1 cellular context compared by ENCODE assay signal in the genomic region with DNA sequence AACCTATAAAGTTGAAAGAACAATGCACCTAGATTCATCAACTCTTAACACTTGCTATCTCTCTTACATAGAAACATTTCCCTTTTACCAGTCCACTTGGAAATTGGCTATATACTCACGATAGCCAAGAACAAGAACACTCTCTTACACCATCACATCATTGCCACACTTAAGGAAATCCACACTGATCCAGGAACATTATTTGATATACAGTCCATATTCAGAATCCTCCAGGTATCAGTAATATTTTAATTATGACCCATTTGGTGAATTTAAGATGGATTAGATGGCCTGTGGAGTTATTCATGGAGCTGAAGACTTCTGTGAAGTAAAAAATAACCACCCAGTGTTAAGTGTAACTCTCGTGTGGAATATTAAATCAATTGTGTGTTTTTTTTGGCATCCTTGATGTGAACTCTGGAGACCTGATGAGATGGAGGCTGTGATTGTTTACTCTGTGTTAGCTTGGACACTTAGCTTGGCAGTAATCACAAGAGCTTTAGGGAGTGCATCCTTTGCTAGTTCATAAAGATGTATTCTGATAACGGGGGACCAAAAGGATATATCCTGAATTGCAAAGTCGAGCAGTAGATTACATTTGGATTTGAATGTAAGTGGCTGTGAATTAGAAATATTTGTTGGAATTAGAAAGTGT.
TF ChIP-seq lines count a peak whose summit lies in the region.

No MANE protein-coding gene starts in this region.

TF ChIP-seq in HepG2, 621 proteins besides CTCF, POLR2A, EP300 and RAD21:
- TF ChIP-seq, protein P1, sequence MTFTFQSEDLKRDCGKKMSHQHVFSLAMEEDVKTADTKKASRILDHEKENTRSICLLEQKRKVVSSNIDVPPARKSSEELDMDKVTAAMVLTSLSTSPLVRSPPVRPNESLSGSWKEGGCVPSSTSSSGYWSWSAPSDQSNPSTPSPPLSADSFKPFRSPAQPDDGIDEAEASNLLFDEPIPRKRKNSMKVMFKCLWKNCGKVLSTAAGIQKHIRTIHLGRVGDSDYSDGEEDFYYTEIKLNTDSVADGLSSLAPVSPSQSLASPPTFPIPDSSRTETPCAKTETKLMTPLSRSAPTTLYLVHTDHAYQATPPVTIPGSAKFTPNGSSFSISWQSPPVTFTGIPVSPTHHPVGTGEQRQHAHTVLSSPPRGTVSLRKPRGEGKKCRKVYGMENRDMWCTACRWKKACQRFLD (CRISPR knock-in tag; IDR thresholded peaks at IDR 0.05; ENCODE audit: borderline replicate concordance) = no peak
- TF ChIP-seq ZBTB42 (CRISPR knock-in tag; IDR thresholded peaks at IDR 0.05) (no peak), SMARCC2 (IDR thresholded peaks at IDR 0.05) (no peak), ZMYM3 (CRISPR knock-in tag; IDR thresholded peaks at IDR 0.05) (no peak), ZNF878 (CRISPR knock-in tag; IDR thresholded peaks at IDR 0.05) (no peak), MIXL1 (CRISPR knock-in tag; IDR thresholded peaks at IDR 0.05) (no peak), MED1 (CRISPR knock-in tag; IDR thresholded peaks at IDR 0.05) (no peak), ZIK1 (CRISPR knock-in tag; IDR thresholded peaks at IDR 0.05; ENCODE audit: borderline replicate concordance, low read depth) (no peak), ZNF136 (CRISPR knock-in tag; IDR thresholded peaks at IDR 0.05; ENCODE audit: low read depth) (no peak)
- TF ChIP-seq, protein P2, sequence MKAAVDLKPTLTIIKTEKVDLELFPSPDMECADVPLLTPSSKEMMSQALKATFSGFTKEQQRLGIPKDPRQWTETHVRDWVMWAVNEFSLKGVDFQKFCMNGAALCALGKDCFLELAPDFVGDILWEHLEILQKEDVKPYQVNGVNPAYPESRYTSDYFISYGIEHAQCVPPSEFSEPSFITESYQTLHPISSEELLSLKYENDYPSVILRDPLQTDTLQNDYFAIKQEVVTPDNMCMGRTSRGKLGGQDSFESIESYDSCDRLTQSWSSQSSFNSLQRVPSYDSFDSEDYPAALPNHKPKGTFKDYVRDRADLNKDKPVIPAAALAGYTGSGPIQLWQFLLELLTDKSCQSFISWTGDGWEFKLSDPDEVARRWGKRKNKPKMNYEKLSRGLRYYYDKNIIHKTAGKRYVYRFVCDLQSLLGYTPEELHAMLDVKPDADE (CRISPR knock-in tag; IDR thresholded peaks at IDR 0.05) = no peak
